Comparison of ENCODE assay signal across 8 cellular contexts in genomic region chr19:12400618-12401502, GRCh38. TPM values are rescaled to one million over a fixed set of nuclear protein-coding genes. Genes with fewer than 3 reads are reported as not detected.
A peak's percentile ranks its signal among the peaks of the same experiment; 100 is the strongest.
DNase-seq lines count a peak whose midpoint lies in the region; ATAC-seq, FAIRE-seq and TF ChIP-seq lines count a peak whose summit lies in the region.

ZNF799 (minus strand) TSS chr19:12401271; CDS start chr19:12401070, 201 bp downstream.

- H3K4me1 Mint-ChIP-seq in activated naive CD8-positive, alpha-beta T cell treated with anti-CD3 and anti-CD28 coated beads for 36 hours: peaks cover 8% of the 10 kb centered on the region

- no peaks in the 10 kb centered on the region for H3K27me3 Mint-ChIP-seq in activated naive CD8-positive, alpha-beta T cell treated with anti-CD3 and anti-CD28 coated beads for 36 hours

- H3K4me3 ChIP-seq in GM06990 (replicated peaks; ENCODE audit: low read depth, low read length) (peak within 1 kb of the TSS; percentile 87), pancreas (peak within 1 kb of the TSS; percentile 59 to 86 (median 72)), tibial artery (peak within 1 kb of the TSS; percentile 66 to 92)

- peak within 1 kb of the TSS; percentile 88 for H3K4me3 Mint-ChIP-seq in activated naive CD8-positive, alpha-beta T cell treated with anti-CD3 and anti-CD28 coated beads for 36 hours

- TF ChIP-seq CTCF in GM06990 (IDR thresholded peaks at IDR 0.05; ENCODE audit: insufficient read depth, low read length, poor library complexity, severe bottlenecking) (peak; percentile 0), pancreas (IDR thresholded peaks at IDR 0.05) (no peak), tibial artery (IDR thresholded peaks at IDR 0.05) (peak; percentile 4 to 5)

- H3K36me3 ChIP-seq in GM06990 (ENCODE audit: control insufficient read depth, insufficient read depth, low read length) (no peaks in the 10 kb centered on the region), pancreas (no peaks in the 10 kb centered on the region), tibial artery (no peaks in the 10 kb centered on the region)

- peak; percentile 64 for FAIRE-seq in pancreas (lab: Jason Lieb, UNC)

- intact Hi-C loops in Right ventricle myocardium superior (cut with DNase I): no loop called here
- intact Hi-C loops in pancreas (cut with DNase I): no loop called here
- intact Hi-C loops in tibial artery (cut with DNase I; ENCODE audit: low total_unique reads): no loop called here

- ATAC-seq in HG02588 (IDR thresholded peaks at IDR 0.05; ENCODE audit: unreplicated experiment) (peak; percentile 82), Right ventricle myocardium superior (ENCODE audit: poor library complexity) (peak; percentile 99), pancreas (peak; percentile 91 to 97 (median 93))

- H3K4me1 ChIP-seq in pancreas: no peaks in the 10 kb centered on the region
- H3K4me1 ChIP-seq in tibial artery: peaks cover 0 to 10% (median 5%) of the 10 kb centered on the region in 4 donors

- H3K27me3 ChIP-seq in GM06990 (replicated peaks; ENCODE audit: control insufficient read depth, insufficient read depth, low read length) (no peaks in the 10 kb centered on the region), pancreas (no peaks in the 10 kb centered on the region), tibial artery (no peaks in the 10 kb centered on the region)

- DNase-seq in GM06990 (ENCODE audit: extremely low read depth, insufficient read length): peak; percentile 89
- DNase-seq in NCI-H1092 (lab: John Stamatoyannopoulos, UW): peak; percentile 93
- peak; percentile 74 for DNase-seq in SKM-1 (lab: John Stamatoyannopoulos, UW; ENCODE audit: unreplicated experiment)
- peak; percentile 86 for DNase-seq in activated naive CD8-positive, alpha-beta T cell treated with anti-CD3 and anti-CD28 coated beads for 36 hours
- DNase-seq in Right ventricle myocardium superior: peak; percentile 99
- DNase-seq in pancreas: peak; percentile 93 to 99 (median 96)
- peak; percentile 98 to 99 for DNase-seq in tibial artery

- H3K9me3 ChIP-seq in pancreas: no peaks in the 10 kb centered on the region
- H3K9me3 ChIP-seq in tibial artery: no peaks in the 10 kb centered on the region

- H3K27ac Mint-ChIP-seq in activated naive CD8-positive, alpha-beta T cell treated with anti-CD3 and anti-CD28 coated beads for 36 hours: peak within 1 kb of the TSS; percentile 75

- 0% methylated on average over 60 to 71 of the region's 71 CpGs for WGBS in pancreas, 2 donors

- H3K27ac ChIP-seq in pancreas: peak within 1 kb of the TSS; percentile 73 to 91 (median 86)
- H3K27ac ChIP-seq in tibial artery: peak within 1 kb of the TSS; percentile 77 to 85

- peaks cover 24% of the 10 kb centered on the region for H3K36me3 Mint-ChIP-seq in activated naive CD8-positive, alpha-beta T cell treated with anti-CD3 and anti-CD28 coated beads for 36 hours

- peaks cover 20% of the 10 kb centered on the region for H3K9me3 Mint-ChIP-seq in activated naive CD8-positive, alpha-beta T cell treated with anti-CD3 and anti-CD28 coated beads for 36 hours

RNA-seq across cellular contexts. Expression of gene ZNF799, which starts in this region (rescaled TPM):
- 1 to 10 TPM; 2.6 to 3.0 TPM for total RNA-seq in activated naive CD8-positive, alpha-beta T cell treated with anti-CD3 and anti-CD28 coated beads for 36 hours
- 2.3 TPM for total RNA-seq in Right ventricle myocardium superior
- 1 to 10 TPM; 1.5 to 4.4 (median 1.9) TPM for total RNA-seq in pancreas
- polyA plus RNA-seq in pancreas: 1 to 10 TPM; 4.1 to 5.5 TPM

Comparison
In these comparisons a context has a peak if more than half of its experiments do, and no peak if none do; other contexts are left out.
1. Peak in every context shown above with its lines: DNase-seq, ATAC-seq, H3K4me3 ChIP-seq and H3K27ac ChIP-seq.
2. CTCF ChIP-seq: peak in GM06990 (single experiment) and tibial artery (2 of 2); none in pancreas (0 of 4).